ENCODE assay signal across 9 cellular contexts in genomic region chr19:40445637-40445944, GRCh38. TPM values are rescaled to one million over a fixed set of nuclear protein-coding genes. Genes with fewer than 3 reads are reported as not detected.
A peak's percentile ranks its signal among the peaks of the same experiment; 100 is the strongest.
DNase-seq lines count a peak whose midpoint lies in the region; ATAC-seq and TF ChIP-seq lines count a peak whose summit lies in the region.
"Had no signal": no experiment of that assay in that cellular context is flagged by ENCODE, and none has a peak within 500 bp of the region (broad histone marks: within the 10 kb centered on the region; RNA-seq: fewer than 3 reads in every experiment).

No MANE protein-coding gene starts in this region.

- H3K79me2 ChIP-seq in parathyroid adenoma: peaks cover 6% of the 10 kb centered on the region

- H3K9me3 ChIP-seq in HUES48 (ENCODE audit: control insufficient read depth, insufficient read depth, low read length) (no peaks in the 10 kb centered on the region), breast epithelium (no peaks in the 10 kb centered on the region), parathyroid adenoma (ENCODE audit: control insufficient read depth, low read length) (no peaks in the 10 kb centered on the region)
- H3K9me3 ChIP-seq: right lobe of liver had no signal

- H3K9ac ChIP-seq in HUES48 (ENCODE audit: low read depth, low read length) (no peak overlapping the region), parathyroid adenoma (no peak overlapping the region)

- H3K36me3 ChIP-seq in HUES48 (ENCODE audit: control insufficient read depth, insufficient read depth, low read length): peaks cover 24% of the 10 kb centered on the region
- H3K36me3 ChIP-seq in breast epithelium: no peaks in the 10 kb centered on the region
- H3K36me3 ChIP-seq in parathyroid adenoma (ENCODE audit: control insufficient read depth, insufficient read depth, low read length): no peaks in the 10 kb centered on the region

- TF ChIP-seq CTCF in breast epithelium (IDR thresholded peaks at IDR 0.05): no peak
- TF ChIP-seq CTCF in parathyroid adenoma (IDR thresholded peaks at IDR 0.05): no peak

- H3K27ac ChIP-seq in HUES48 (ENCODE audit: low read depth, low read length): peak overlapping the region; percentile 85
- H3K27ac ChIP-seq in breast epithelium: peak overlapping the region; percentile 98 to 99
- H3K27ac ChIP-seq in parathyroid adenoma: peak overlapping the region; percentile 98

- peaks cover 16% of the 10 kb centered on the region; the same call in 1 of the 2 replicates for H3K4me1 ChIP-seq in HUES48 (ENCODE audit: control insufficient read depth, insufficient read depth, low read length)
- H3K4me1 ChIP-seq in breast epithelium: peaks cover 0 to 20% of the 10 kb centered on the region in 2 donors
- H3K4me1 ChIP-seq in parathyroid adenoma: peaks cover 20% of the 10 kb centered on the region

- intact Hi-C loops in breast epithelium (cut with DNase I; ENCODE audit: low total_unique reads): no loop called here
- intact Hi-C loops in left cardiac atrium (cut with DNase I): loop anchor here in 1 of 2 donors (10.0 kb wide), 1 partner anchor 161 kb away; the partner anchor contains the start of gene AKT2

- H2AFZ ChIP-seq in parathyroid adenoma: peak overlapping the region; percentile 82

- ATAC-seq in GM19455 (IDR thresholded peaks at IDR 0.05; ENCODE audit: unreplicated experiment) (no peak), left cardiac atrium (no peak)
- ATAC-seq: right lobe of liver had no signal

- DNase-seq in breast epithelium (ENCODE audit: low spot score in 2 of 2) (no peak), NCI-H146 treated with DMSO at 0.1 percent for 48 hours (lab: John Stamatoyannopoulos, UW; ENCODE audit: unreplicated experiment) (no peak), left cardiac atrium (no peak)
- DNase-seq: activated effector memory CD4-positive, alpha-beta T cell treated with anti-CD3 and anti-CD28 coated beads, Interleukin-2, amount 50 U/mL, for 16 hours; right lobe of liver had no signal

- TF ChIP-seq POLR2A in breast epithelium (IDR thresholded peaks at IDR 0.05): no peak

- H3K27me3 ChIP-seq in HUES48 (ENCODE audit: control insufficient read depth, insufficient read depth, low read length): no peaks in the 10 kb centered on the region
- no peaks in the 10 kb centered on the region for H3K27me3 ChIP-seq in breast epithelium
- H3K27me3 ChIP-seq in parathyroid adenoma (ENCODE audit: control insufficient read depth, insufficient read depth, low read length): no peaks in the 10 kb centered on the region
- H3K27me3 ChIP-seq: right lobe of liver had no signal

- H3K4me2 ChIP-seq in parathyroid adenoma (ENCODE audit: low read length): peak overlapping the region; percentile 90

- H3K4me3 ChIP-seq in HUES48 (ENCODE audit: low read depth, low read length) (no peak overlapping the region), breast epithelium (no peak overlapping the region), parathyroid adenoma (ENCODE audit: low read depth, low read length) (peak overlapping the region; percentile 38)

RNA-seq across cellular contexts. Expression of gene SERTAD3, which starts 1.5 kb away (rescaled TPM):
- total RNA-seq in breast epithelium: 10 to 100 TPM; 17.3 to 28.1 (median 25.2) TPM
- 10 to 100 TPM; 29.1 to 41.2 TPM for total RNA-seq in left cardiac atrium

RNA-seq across cellular contexts. Expression of gene SERTAD1, which starts 19.8 kb away (rescaled TPM):
- total RNA-seq in breast epithelium: 10 to 100 TPM; 10.4 to 25.3 (median 18.0) TPM
- 10 to 100 TPM in 1 of 2 donors, 1 to 10 TPM in 1; 9.4 to 17.0 TPM for total RNA-seq in left cardiac atrium

RNA-seq across cellular contexts. Expression of gene BLVRB, which starts 20.0 kb away (rescaled TPM):
- total RNA-seq in breast epithelium (100 to 1,000 TPM; 206 to 322 (median 284) TPM), left cardiac atrium (100 to 1,000 TPM in 1 of 2 donors, 10 to 100 TPM in 1; 72.7 to 112 TPM)

RNA-seq across cellular contexts. Expression of gene SPTBN4, which starts 21.2 kb away (rescaled TPM):
- total RNA-seq in breast epithelium (1 to 10 TPM; 1.3 to 1.6 (median 1.6) TPM), left cardiac atrium (1 to 10 TPM; 3.4 to 4.8 TPM)
- total RNA-seq: endothelial cell of umbilical vein had no signal

RNA-seq across cellular contexts. Expression of gene PRX, which starts 32.4 kb away (rescaled TPM):
- total RNA-seq in breast epithelium (1 to 10 TPM; 2.7 to 9.1 (median 5.2) TPM), left cardiac atrium (1 to 10 TPM; 2.8 to 3.6 TPM)
